ENCODE assay signal across 7 cellular contexts in the genomic region with DNA sequence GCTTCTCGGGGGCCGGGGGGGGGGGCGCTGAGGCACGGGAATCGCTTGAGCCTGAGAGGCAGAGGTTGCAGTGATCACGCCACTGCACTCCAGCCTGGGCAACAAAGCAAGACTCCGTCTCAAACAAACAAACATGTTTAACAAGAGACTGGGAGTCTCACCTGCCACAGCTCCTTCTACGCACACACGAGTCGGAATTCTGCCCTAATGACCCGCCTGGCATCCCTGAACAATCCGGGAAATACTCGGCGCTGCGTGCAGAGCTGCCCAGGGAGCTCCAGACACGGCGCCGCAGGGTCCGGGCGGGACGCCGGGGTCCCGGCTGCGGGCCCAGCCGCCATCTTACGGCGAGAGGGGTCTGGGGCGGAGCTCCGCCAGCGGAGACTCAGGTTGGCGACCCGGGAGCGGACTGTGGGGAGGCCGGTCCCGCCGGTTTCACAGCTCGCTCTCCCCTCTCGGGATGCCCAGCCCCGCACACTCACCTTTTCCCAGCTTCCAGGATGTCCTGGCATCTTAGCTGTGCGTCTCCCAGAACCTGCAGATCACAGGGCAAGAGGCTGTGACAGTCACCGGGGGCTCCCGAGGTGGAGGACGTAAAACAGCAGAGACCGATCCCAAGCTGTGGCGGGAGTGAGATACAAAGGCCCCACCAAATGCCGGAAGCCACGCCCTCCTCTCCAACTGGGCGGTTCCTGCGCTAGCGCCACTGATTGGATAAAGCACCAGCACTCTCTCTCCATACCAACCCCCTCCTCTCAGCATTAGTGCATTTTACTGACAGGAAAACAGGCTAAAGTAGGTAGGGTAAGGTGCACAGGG. TPM values are rescaled to one million over a fixed set of nuclear protein-coding genes. Genes with fewer than 3 reads are reported as not detected.
A peak's percentile ranks its signal among the peaks of the same experiment; 100 is the strongest.
DNase-seq lines count a peak whose midpoint lies in the region; ATAC-seq and TF ChIP-seq lines count a peak whose summit lies in the region.

No MANE protein-coding gene starts in this region.

- POLR2A ChIA-PET in activated B cell treated with CpG ODN at 0.5 μM for 24 hours (lab: Charles Lee) = interaction anchor here (0.5 to 3.3 kb wide), 14 partner anchors 10 to 813 kb away, joined by 3 to 34 read pairs (median 6); a partner anchor contains a TSS

- H3K36me3 Mint-ChIP-seq in activated B cell treated with CpG ODN at 0.5 μM for 24 hours (ENCODE audit: low read depth) = peaks cover 29% of the 10 kb centered on the region

- peaks cover 30% of the 10 kb centered on the region for H3K4me1 Mint-ChIP-seq in activated B cell treated with CpG ODN at 0.5 μM for 24 hours

- intact Hi-C loops in activated B cell treated with CpG ODN at 0.5 μM for 24 hours (cut with micrococcal nuclease) = loop anchor here (1.0 to 5.0 kb wide), 8 partner anchors 24 to 1507 kb away; a partner anchor contains a TSS

- H3K4me3 Mint-ChIP-seq in activated B cell treated with CpG ODN at 0.5 μM for 24 hours = peak overlapping the region; percentile 97

- TF ChIP-seq CTCF in activated B cell treated with CpG ODN at 0.5 μM for 24 hours (IDR thresholded peaks at IDR 0.05) = no peak

- CTCF ChIA-PET in activated B cell treated with CpG ODN at 0.5 μM for 24 hours (lab: Charles Lee) = interaction anchor here (1.0 to 1.3 kb wide), 3 partner anchors 10 to 24 kb away, joined by 3 to 5 read pairs (median 3); a partner anchor contains a TSS

- H3K9me3 Mint-ChIP-seq in activated B cell treated with CpG ODN at 0.5 μM for 24 hours = no peaks in the 10 kb centered on the region

- DNase-seq in NCI-H2171 treated with DMSO at 0.1 percent for 48 hours (lab: John Stamatoyannopoulos, UW) = peak; percentile 94
- DNase-seq in activated B cell treated with CpG ODN at 0.5 μM for 24 hours = peak; percentile 89
- peak; percentile 90 for DNase-seq in central memory CD4-positive, alpha-beta T cell
- peak; percentile 88 for DNase-seq in iris pigment epithelial cell (ENCODE audit: low read depth)
- DNase-seq in stimulated activated CD4-positive, alpha-beta T cell treated with anti-CD3 and anti-CD28 coated beads, Interleukin-12 subunit alpha, Interleukin-12 subunit beta, amount 100 ng/mL, for 24 hours (ENCODE audit: low read depth in 2 of 2) = peak; percentile 84 to 93

- ATAC-seq in GM18519 (IDR thresholded peaks at IDR 0.05; ENCODE audit: low FRiP score, unreplicated experiment) (peak; percentile 97), HG03064 (IDR thresholded peaks at IDR 0.05; ENCODE audit: low read depth, unreplicated experiment) (peak; percentile 99), activated B cell treated with CpG ODN at 0.5 μM for 24 hours (ENCODE audit: low read depth) (peak; percentile 98)

- H3K27ac Mint-ChIP-seq in activated B cell treated with CpG ODN at 0.5 μM for 24 hours = peak overlapping the region; percentile 90

- H3K27me3 Mint-ChIP-seq in activated B cell treated with CpG ODN at 0.5 μM for 24 hours = no peaks in the 10 kb centered on the region

RNA-seq across cellular contexts. Expression of a gene that starts 23.6 kb away (rescaled TPM):
- 4.5 and 8.0 TPM in 2 replicates for total RNA-seq in activated B cell treated with CpG ODN at 0.5 μM for 24 hours

Comparison
In these comparisons a context has a peak if more than half of its experiments do, and no peak if none do; other contexts are left out.
1. Peak in every context shown above with its lines: DNase-seq and ATAC-seq.